In genomic region chr17:77571562-77571981, GRCh38 we compare ENCODE assay signal across 8 cellular contexts.
DNase-seq lines count a peak whose midpoint lies in the region; ATAC-seq and TF ChIP-seq lines count a peak whose summit lies in the region.

No MANE protein-coding gene starts in this region.

- no peaks in the 10 kb centered on the region for H3K9me3 ChIP-seq in CD4-positive, alpha-beta T cell (ENCODE audit: control insufficient read depth, low read length)

- POLR2A ChIA-PET in CD4-positive, alpha-beta T cell (lab: Charles Lee): interaction anchor here (1.3 kb wide), 2 partner anchors 8 to 386 kb away, joined by 3 read pairs; no protein-coding TSS in a partner anchor
- POLR2A ChIA-PET in RWPE1 (lab: Yijun Ruan, JAX; ENCODE audit: low non-redundant PET): no interaction called here

- H3K4me1 Mint-ChIP-seq in CD4-positive, alpha-beta T cell (ENCODE audit: low read depth): peaks cover 10% of the 10 kb centered on the region
- peaks cover 19% of the 10 kb centered on the region for H3K4me1 Mint-ChIP-seq in nephron

- H3K36me3 Mint-ChIP-seq in CD4-positive, alpha-beta T cell (ENCODE audit: low read depth): no peaks in the 10 kb centered on the region
- no peaks in the 10 kb centered on the region for H3K36me3 Mint-ChIP-seq in nephron (ENCODE audit: low read depth)

- peak in 5 of 10 experiments; percentile 3 to 22 (median 10) for DNase-seq in CD4-positive, alpha-beta T cell
- DNase-seq in NCI-H69 (lab: John Stamatoyannopoulos, UW): peak; percentile 34
- DNase-seq in dorsolateral prefrontal cortex: peak in 8 of 10 donors; percentile 40 to 77 (median 60)
- DNase-seq in NCI-H446 (lab: John Stamatoyannopoulos, UW): no peak
- no peak for DNase-seq in COLO829 (ENCODE audit: low spot score)
- no peak for DNase-seq in GM13976 (ENCODE audit: low spot score)
- no peak for DNase-seq in RWPE1 (ENCODE audit: low spot score)

- H3K4me3 ChIP-seq in dorsolateral prefrontal cortex: peak overlapping the region in 57 of 59 donors; percentile 3 to 61 (median 44)

- CTCF ChIA-PET in CD4-positive, alpha-beta T cell (lab: Charles Lee): no interaction called here
- CTCF ChIA-PET in RWPE1 (lab: Yijun Ruan, JAX): no interaction called here

- no peak overlapping the region for H3K27ac ChIP-seq in CD4-positive, alpha-beta T cell (ENCODE audit: low read depth, low read length)
- H3K27ac ChIP-seq in dorsolateral prefrontal cortex: peak overlapping the region in 58 of 59 donors; percentile 33 to 89 (median 78)
- no peak overlapping the region for H3K27ac ChIP-seq in RWPE1

- H3K4me3 Mint-ChIP-seq in CD4-positive, alpha-beta T cell: peak overlapping the region; percentile 47
- peak overlapping the region; percentile 14 to 47 (median 26) for H3K4me3 Mint-ChIP-seq in nephron

- peaks cover 13% of the 10 kb centered on the region for H3K27me3 Mint-ChIP-seq in CD4-positive, alpha-beta T cell
- peaks cover 68% of the 10 kb centered on the region for H3K27me3 Mint-ChIP-seq in nephron (ENCODE audit: low read depth)

- intact Hi-C loops in CD4-positive, alpha-beta T cell (cut with DNase I, micrococcal nuclease): no loop called here
- intact Hi-C loops in dorsolateral prefrontal cortex (cut with DNase I): no loop called here

- H3K27me3 ChIP-seq in CD4-positive, alpha-beta T cell (ENCODE audit: control insufficient read depth, insufficient read depth, low read length): peaks cover 11% of the 10 kb centered on the region
- peaks cover 0 to 4% (median 0%) of the 10 kb centered on the region in 45 donors for H3K27me3 ChIP-seq in dorsolateral prefrontal cortex

- in situ Hi-C loops in GM13976 (cut with MboI; ENCODE audit: low sequenced_read_pairs, unreplicated experiment): no loop called here

- TF ChIP-seq CTCF in CD4-positive, alpha-beta T cell (IDR thresholded peaks at IDR 0.05): no peak
- no peak for TF ChIP-seq CTCF in dorsolateral prefrontal cortex (IDR thresholded peaks at IDR 0.05 in 54 of 56, conservative IDR thresholded peaks at IDR 0.05 in 2 of 56; ENCODE audit: low read depth in 1 of 56, partially characterized antibody in 56 of 56)
- TF ChIP-seq CTCF in nephron (IDR thresholded peaks at IDR 0.05; ENCODE audit: unreplicated experiment in 3 of 3): no peak
- no peak for TF ChIP-seq CTCF in GM13976 (IDR thresholded peaks at IDR 0.05; ENCODE audit: borderline replicate concordance, control extremely low read depth, extremely low read depth, insufficient read depth, missing control alignments)
- no peak for TF ChIP-seq CTCF in RWPE1 (conservative IDR thresholded peaks at IDR 0.05; ENCODE audit: low read depth)

- ATAC-seq in CD4-positive, alpha-beta T cell (ENCODE audit: poor library complexity): peak; percentile 68

- no peaks in the 10 kb centered on the region for H3K9me3 Mint-ChIP-seq in CD4-positive, alpha-beta T cell
- no peaks in the 10 kb centered on the region for H3K9me3 Mint-ChIP-seq in nephron

- H3K27ac Mint-ChIP-seq in CD4-positive, alpha-beta T cell: no peak overlapping the region
- H3K27ac Mint-ChIP-seq in nephron: no peak overlapping the region

Comparison
In these comparisons a context has a peak if more than half of its experiments do, and no peak if none do; other contexts are left out.
1. DNase-seq: peak in NCI-H69 (single experiment) and dorsolateral prefrontal cortex (8 of 10); none in NCI-H446 (0 of 2), COLO829 (single experiment), GM13976 (single experiment) and RWPE1 (single experiment).
2. H3K27ac ChIP-seq: peak in dorsolateral prefrontal cortex (58 of 59); none in CD4-positive, alpha-beta T cell (single experiment) and RWPE1 (single experiment).